ENCODE assay signal across 9 cellular contexts in the genomic region with DNA sequence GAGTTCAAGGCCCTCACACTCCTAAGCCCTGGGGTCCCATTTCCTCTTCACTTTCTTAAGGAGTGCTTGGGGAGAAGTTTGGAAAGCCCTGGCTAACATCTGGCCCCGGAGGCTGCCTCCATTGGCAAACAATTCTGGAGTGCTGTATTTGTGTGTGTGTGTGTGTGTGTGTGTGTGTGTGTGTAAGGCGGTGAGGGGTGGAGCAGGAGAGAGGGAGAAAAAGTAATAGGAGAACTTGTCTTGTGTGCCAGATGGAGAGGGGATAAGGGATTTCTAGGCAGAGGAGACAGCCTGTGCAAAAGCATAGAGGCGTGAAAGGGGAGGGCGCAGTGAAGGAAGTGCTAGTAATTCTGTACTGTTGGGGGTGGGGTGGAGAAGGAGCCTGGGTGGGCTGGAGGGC. TPM values are rescaled to one million over a fixed set of nuclear protein-coding genes. Genes with fewer than 3 reads are reported as not detected.
DNase-seq lines count a peak whose midpoint lies in the region; ATAC-seq and TF ChIP-seq lines count a peak whose summit lies in the region.
"Had no signal": no experiment of that assay in that cellular context is flagged by ENCODE, and none has a peak within 500 bp of the region (broad histone marks: within the 10 kb centered on the region; RNA-seq: fewer than 3 reads in every experiment).

No MANE protein-coding gene starts in this region.

- H3K4me3 ChIP-seq in SU-DHL-6 (ENCODE audit: insufficient read depth, low read length, poor library complexity, severe bottlenecking) (peak overlapping the region; percentile 68), fibroblast of villous mesenchyme (ENCODE audit: low read depth, low read length) (peak overlapping the region; percentile 81), skin epidermis (peak overlapping the region in 5 of 7 experiments; percentile 63 to 97 (median 86))

- H3K9me3 ChIP-seq in SU-DHL-6 (ENCODE audit: insufficient read depth, low read length): no peaks in the 10 kb centered on the region
- H3K9me3 ChIP-seq: body of pancreas had no signal

- peaks cover 3% of the 10 kb centered on the region for H3K36me3 Mint-ChIP-seq in activated naive CD4-positive, alpha-beta T cell treated with anti-CD3 and anti-CD28 coated beads, Interleukin-2, amount 10 ng/mL, durations not matched to agents 7 days and 5 days
- no peaks in the 10 kb centered on the region for H3K36me3 Mint-ChIP-seq in activated naive CD4-positive, alpha-beta T cell treated with anti-CD3 and anti-CD28 coated beads, Interleukin-2, amount 50 U/mL, for 72 hours

- H4K20me1 ChIP-seq in SU-DHL-6 (ENCODE audit: low read depth, low read length): 0 out of 2 replicates have a peak, but pooled peaks cover 3% of the 10 kb centered on the region

- peaks cover 51% of the 10 kb centered on the region for H3K27me3 Mint-ChIP-seq in activated naive CD4-positive, alpha-beta T cell treated with anti-CD3 and anti-CD28 coated beads, Interleukin-2, amount 10 ng/mL, durations not matched to agents 7 days and 5 days

- no peaks in the 10 kb centered on the region for H3F3A ChIP-seq in SU-DHL-6 (ENCODE audit: insufficient read depth)

- ATAC-seq in activated naive CD4-positive, alpha-beta T cell treated with anti-CD3 and anti-CD28 coated beads, Interleukin-2, amount 50 U/mL, for 72 hours: no peak
- no peak for ATAC-seq in HG02798 (IDR thresholded peaks at IDR 0.05; ENCODE audit: poor library complexity, unreplicated experiment)
- no peak for ATAC-seq in HG02885 (IDR thresholded peaks at IDR 0.05; ENCODE audit: poor library complexity, unreplicated experiment)

- no peak for DNase-seq in activated naive CD4-positive, alpha-beta T cell treated with anti-CD3 and anti-CD28 coated beads, Interleukin-2, amount 10 ng/mL, durations not matched to agents 7 days and 5 days
- DNase-seq in activated naive CD4-positive, alpha-beta T cell treated with anti-CD3 and anti-CD28 coated beads, Interleukin-2, amount 50 U/mL, for 72 hours (ENCODE audit: low spot score in 2 of 2): no peak
- DNase-seq in fibroblast of villous mesenchyme (ENCODE audit: low read depth): peak; percentile 68
- no peak for DNase-seq in UCSD-AML1 (lab: John Stamatoyannopoulos, UW; ENCODE audit: unreplicated experiment)

- no peak overlapping the region for H3K27ac Mint-ChIP-seq in activated naive CD4-positive, alpha-beta T cell treated with anti-CD3 and anti-CD28 coated beads, Interleukin-2, amount 10 ng/mL, durations not matched to agents 7 days and 5 days
- H3K27ac Mint-ChIP-seq in activated naive CD4-positive, alpha-beta T cell treated with anti-CD3 and anti-CD28 coated beads, Interleukin-2, amount 50 U/mL, for 72 hours: no peak overlapping the region

- CTCF ChIA-PET in activated naive CD4-positive, alpha-beta T cell treated with anti-CD3 and anti-CD28 coated beads, Interleukin-2, amount 10 ng/mL, durations not matched to agents 7 days and 5 days (lab: Charles Lee): interaction anchor here (0.6 kb wide), 1 partner anchor 289 kb away, joined by 3 read pairs; no protein-coding TSS in a partner anchor

- H3K4me1 Mint-ChIP-seq in activated naive CD4-positive, alpha-beta T cell treated with anti-CD3 and anti-CD28 coated beads, Interleukin-2, amount 10 ng/mL, durations not matched to agents 7 days and 5 days: peaks cover 20% of the 10 kb centered on the region

- H3K36me3 ChIP-seq in SU-DHL-6 (ENCODE audit: low read length): no peaks in the 10 kb centered on the region

- H3K27me3 ChIP-seq in SU-DHL-6 (ENCODE audit: low read length): no peaks in the 10 kb centered on the region
- H3K27me3 ChIP-seq: body of pancreas had no signal

- H3K27ac ChIP-seq in SU-DHL-6 (ENCODE audit: low read depth, low read length): no peak overlapping the region
- H3K27ac ChIP-seq in skin epidermis: peak overlapping the region in 7 of 21 experiments; percentile 13 to 86 (median 82)

- H3K9ac ChIP-seq in SU-DHL-6 (ENCODE audit: low read length): no peak overlapping the region

- no peak overlapping the region for H2AFZ ChIP-seq in SU-DHL-6 (ENCODE audit: low read depth, low read length, severe bottlenecking)

- TF ChIP-seq CTCF in SU-DHL-6 (IDR thresholded peaks at IDR 0.05; ENCODE audit: insufficient read depth, low read length, poor library complexity, severe bottlenecking): no peak
- no peak for TF ChIP-seq CTCF in fibroblast of villous mesenchyme (IDR thresholded peaks at IDR 0.05; ENCODE audit: insufficient read depth, low read depth, low read length)

- no peaks in the 10 kb centered on the region for H3K79me2 ChIP-seq in SU-DHL-6 (ENCODE audit: insufficient read depth, low read length)

- H3K9me2 ChIP-seq in SU-DHL-6 (replicated peaks; ENCODE audit: insufficient read depth, low read length): no peaks in the 10 kb centered on the region

- no peaks in the 10 kb centered on the region for H3K9me3 Mint-ChIP-seq in activated naive CD4-positive, alpha-beta T cell treated with anti-CD3 and anti-CD28 coated beads, Interleukin-2, amount 10 ng/mL, durations not matched to agents 7 days and 5 days
- H3K9me3 Mint-ChIP-seq in activated naive CD4-positive, alpha-beta T cell treated with anti-CD3 and anti-CD28 coated beads, Interleukin-2, amount 50 U/mL, for 72 hours: no peaks in the 10 kb centered on the region

- H3K4me2 ChIP-seq in SU-DHL-6 (ENCODE audit: low read depth, low read length, poor library complexity, severe bottlenecking): peak overlapping the region; percentile 50

- H3K4me3 Mint-ChIP-seq in activated naive CD4-positive, alpha-beta T cell treated with anti-CD3 and anti-CD28 coated beads, Interleukin-2, amount 10 ng/mL, durations not matched to agents 7 days and 5 days: peak overlapping the region; percentile 92

RNA-seq across cellular contexts. Expression of gene TRIM62, which starts 0.6 kb away (rescaled TPM):
- total RNA-seq in activated naive CD4-positive, alpha-beta T cell treated with anti-CD3 and anti-CD28 coated beads, Interleukin-2, amount 50 U/mL, for 72 hours: 1 to 10 TPM; 5.3 to 5.4 TPM
- total RNA-seq in fibroblast of villous mesenchyme: 3.9 TPM in 2 replicates
